17 cellular contexts compared by ENCODE assay signal in the genomic region with DNA sequence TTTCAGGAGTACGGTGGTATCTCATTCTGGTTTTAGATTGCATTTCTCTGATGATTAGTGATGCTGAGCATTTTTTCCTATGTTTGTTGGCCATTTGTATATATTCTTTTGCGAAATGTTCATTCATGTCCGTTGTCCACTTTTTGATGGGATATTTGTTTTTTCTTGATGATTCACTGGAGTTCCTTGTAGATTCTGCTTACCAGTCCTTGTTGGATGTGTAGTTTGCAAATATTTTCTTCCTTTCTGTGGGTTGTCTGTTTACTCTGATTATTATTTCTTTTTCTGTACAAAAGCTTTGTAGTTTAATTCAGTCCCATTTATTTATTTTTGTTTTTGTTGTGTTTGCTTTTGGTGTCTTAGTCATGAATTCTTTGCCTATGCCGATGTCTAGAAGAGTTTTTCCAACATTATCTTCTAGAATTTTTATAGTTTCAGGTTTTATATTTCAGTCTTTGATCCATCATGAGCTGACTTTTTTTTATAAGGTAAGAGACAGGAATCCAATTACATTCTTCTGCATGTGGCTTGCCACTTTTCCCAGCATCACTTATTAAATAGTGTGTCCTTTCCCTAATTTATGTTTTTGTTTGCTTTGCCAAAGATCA.
DNase-seq lines count a peak whose midpoint lies in the region; ATAC-seq, FAIRE-seq and TF ChIP-seq lines count a peak whose summit lies in the region.
"Had no signal": no experiment of that assay in that cellular context is flagged by ENCODE, and none has a peak within 500 bp of the region (broad histone marks: within the 10 kb centered on the region; RNA-seq: fewer than 3 reads in every experiment).

No MANE protein-coding gene starts in this region.

- H3K9ac ChIP-seq in HepG2 (ENCODE audit: insufficient read depth, low read depth, low read length), result no peak overlapping the region
- no peak overlapping the region for H3K9ac ChIP-seq in mesenchymal stem cell (ENCODE audit: low read length)
- H3K9ac ChIP-seq: BLaER1 had no signal

- no peak overlapping the region for H2AFZ ChIP-seq in HepG2 (ENCODE audit: low read length)
- no peak overlapping the region for H2AFZ ChIP-seq in mesenchymal stem cell (ENCODE audit: low read depth, low read length)

- DNase-seq in HepG2 (ENCODE audit: low spot score) (peak; percentile 8), right lobe of liver (no peak), LHCN-M2 (ENCODE audit: low read depth) (peak; percentile 19), choroid plexus epithelial cell (ENCODE audit: low read depth) (peak; percentile 4), mesenchymal stem cell (peak; percentile 19), ureter (ENCODE audit: low spot score) (no peak), superior temporal gyrus (ENCODE audit: extremely low spot score) (no peak)
- DNase-seq: AML-193; Calu3; CD4-positive, CD25-positive, alpha-beta regulatory T cell; DMS 273 treated with DMSO at 0.1 percent for 48 hours; DMS79 treated with DMSO at 0.1 percent for 48 hours; GF-D8 had no signal

- no peak overlapping the region for H2BK12ac ChIP-seq in mesenchymal stem cell (ENCODE audit: low read length in 2 of 2)

- no peak overlapping the region for H3K23ac ChIP-seq in mesenchymal stem cell (ENCODE audit: low read length in 2 of 2)

- H3K4me1 ChIP-seq in HepG2 (ENCODE audit: insufficient read depth, low read length) (0 out of 2 replicates have a peak, but pooled peaks cover 8% of the 10 kb centered on the region), right lobe of liver (no peaks in the 10 kb centered on the region), mesenchymal stem cell (ENCODE audit: control insufficient read depth, insufficient read depth, low read depth, low read length) (no peaks in the 10 kb centered on the region)
- H3K4me1 ChIP-seq: BLaER1 had no signal

- TF ChIP-seq POLR2A in HepG2 (IDR thresholded peaks at IDR 0.05; ENCODE audit: insufficient read depth in 1 of 2, low read depth in 2 of 2, low read length in 2 of 2), result no peak
- TF ChIP-seq POLR2A in right lobe of liver (IDR thresholded peaks at IDR 0.05), result no peak

- no peak overlapping the region for H3K18ac ChIP-seq in mesenchymal stem cell (ENCODE audit: low read depth in 1 of 2, low read length in 2 of 2)

- FAIRE-seq in HepG2 (lab: Jason Lieb, UNC), result no peak

- WGBS in HepG2 (ENCODE audit: low lambda C conversion rate), result 44% methylated on average over 4 of the region's 4 CpGs
- 88% methylated on average over 4 of the region's 4 CpGs for WGBS in right lobe of liver (ENCODE audit: insufficient coverage, low coverage, low lambda C conversion rate, missing lambda C conversion rate)
- WGBS in mesenchymal stem cell, result 42% methylated on average over 3 of the region's 4 CpGs

- H2BK15ac ChIP-seq in mesenchymal stem cell (ENCODE audit: low read depth, poor library complexity, severe bottlenecking), result no peak overlapping the region

- H3K9me3 ChIP-seq in HepG2 (ENCODE audit: low read length) (no peaks in the 10 kb centered on the region), right lobe of liver (no peaks in the 10 kb centered on the region), mesenchymal stem cell (ENCODE audit: control insufficient read depth, low read length) (no peaks in the 10 kb centered on the region)
- H3K9me3 ChIP-seq: BLaER1 had no signal

- H3K4me2 ChIP-seq in HepG2 (ENCODE audit: low read depth, low read length), result no peak overlapping the region
- H3K4me2 ChIP-seq in mesenchymal stem cell (ENCODE audit: low read length, poor library complexity, severe bottlenecking), result no peak overlapping the region
- H3K4me2 ChIP-seq: BLaER1 had no signal

- TF ChIP-seq CTCF in HepG2 (CRISPR knock-in tag; IDR thresholded peaks at IDR 0.05), result no peak
- TF ChIP-seq CTCF in right lobe of liver (IDR thresholded peaks at IDR 0.05), result no peak
- no peak for TF ChIP-seq CTCF in choroid plexus epithelial cell (conservative IDR thresholded peaks at IDR 0.05; ENCODE audit: low read depth, low read length)

- H3K14ac ChIP-seq in mesenchymal stem cell (ENCODE audit: low read length in 2 of 2), result no peak overlapping the region

- CTCF ChIA-PET in HepG2 (lab: Yijun Ruan, JAX; ENCODE audit: low intra/inter-chr PET ratio, low total read pairs), result no interaction called here

- no peak overlapping the region for H2AK5ac ChIP-seq in mesenchymal stem cell (ENCODE audit: low read length, severe bottlenecking)

- H3K27me3 ChIP-seq in HepG2 (ENCODE audit: control insufficient read depth in 1 of 2, insufficient read depth in 2 of 2, low read length in 2 of 2) (no peaks in the 10 kb centered on the region), right lobe of liver (no peaks in the 10 kb centered on the region), mesenchymal stem cell (ENCODE audit: control insufficient read depth in 1 of 2, insufficient read depth in 1 of 2, low read length in 2 of 2) (no peaks in the 10 kb centered on the region)
- H3K27me3 ChIP-seq: BLaER1 had no signal

- H2BK120ac ChIP-seq in mesenchymal stem cell (ENCODE audit: low read depth, low read length), result no peak overlapping the region

- ATAC-seq in HepG2 (no peak), right lobe of liver (no peak), HG02973 (IDR thresholded peaks at IDR 0.05; ENCODE audit: unreplicated experiment) (no peak)
- ATAC-seq: HCT116 had no signal

- H4K91ac ChIP-seq in mesenchymal stem cell (ENCODE audit: low read length), result no peak overlapping the region

- TF ChIP-seq EP300 in HepG2 (IDR thresholded peaks at IDR 0.05; ENCODE audit: low read depth in 2 of 2, low read length in 2 of 2) (peak in 1 of 2 experiments; percentile 54; a peak in 1 of 4 replicates), HepG2 (CRISPR knock-in tag; IDR thresholded peaks at IDR 0.05; ENCODE audit: borderline replicate concordance) (no peak)

- H3K27ac ChIP-seq in HepG2 (ENCODE audit: extremely low read length, insufficient read depth, low read length) (no peak overlapping the region), right lobe of liver (no peak overlapping the region), mesenchymal stem cell (ENCODE audit: low read length, poor library complexity, severe bottlenecking) (no peak overlapping the region)
- H3K27ac ChIP-seq: 22Rv1, BLaER1 had no signal

- no peaks in the 10 kb centered on the region for H3K79me1 ChIP-seq in mesenchymal stem cell (replicated peaks; ENCODE audit: low read length, poor library complexity, severe bottlenecking)

- no peak overlapping the region for H3K4ac ChIP-seq in mesenchymal stem cell (ENCODE audit: low read depth in 1 of 2, low read length in 2 of 2)

- no peaks in the 10 kb centered on the region for H3K79me2 ChIP-seq in HepG2 (ENCODE audit: insufficient read depth, low read length)

- no peaks in the 10 kb centered on the region for H3K36me3 ChIP-seq in HepG2 (replicated peaks in 1 of 2; ENCODE audit: control insufficient read depth in 1 of 2, insufficient read depth in 2 of 2, low read length in 2 of 2)
- H3K36me3 ChIP-seq in right lobe of liver, result no peaks in the 10 kb centered on the region
- no peaks in the 10 kb centered on the region for H3K36me3 ChIP-seq in mesenchymal stem cell (ENCODE audit: control insufficient read depth in 1 of 2, insufficient read depth in 2 of 2, low read depth in 1 of 2, low read length in 2 of 2)
- H3K36me3 ChIP-seq: BLaER1 had no signal

- H4K8ac ChIP-seq in mesenchymal stem cell (ENCODE audit: low read length), result no peak overlapping the region

- TF ChIP-seq RAD21 in HepG2 (CRISPR knock-in tag; IDR thresholded peaks at IDR 0.05), result no peak

- in situ Hi-C loops in HepG2 (cut with HindIII; ENCODE audit: extremely low pct_ligation_motif_present, low pct_unique_long_range_greater_than_20kb), result no loop called here

- intact Hi-C loops in HepG2 (cut with micrococcal nuclease; ENCODE audit: unreplicated experiment), result no loop called here
- intact Hi-C loops in right lobe of liver (cut with DNase I), result no loop called here

- no TSS peak for BruUV-seq in HepG2 (replicated peaks; lab: Mats Ljungman, UMichigan)

- H4K20me1 ChIP-seq in HepG2 (ENCODE audit: insufficient read depth, low read length), result no peaks in the 10 kb centered on the region
- H4K20me1 ChIP-seq: BLaER1 had no signal

- H2BK5ac ChIP-seq in mesenchymal stem cell (ENCODE audit: low read depth, low read length, poor library complexity, severe bottlenecking), result no peak overlapping the region

- no peak overlapping the region for H3K4me3 ChIP-seq in HepG2 (replicated peaks in 1 of 3; ENCODE audit: insufficient read depth in 1 of 3, low read depth in 2 of 3, low read length in 3 of 3)
- no peak overlapping the region for H3K4me3 ChIP-seq in right lobe of liver
- no peak overlapping the region for H3K4me3 ChIP-seq in choroid plexus epithelial cell (ENCODE audit: low read depth, low read length)
- H3K4me3 ChIP-seq in mesenchymal stem cell (ENCODE audit: insufficient read depth in 1 of 2, low read depth in 1 of 2, low read length in 2 of 2), result no peak overlapping the region
- H3K4me3 ChIP-seq: BLaER1 had no signal

- POLR2A ChIA-PET in HepG2 (lab: Yijun Ruan, JAX), result no interaction called here

TF ChIP-seq in HepG2, 621 proteins besides CTCF, POLR2A, EP300 and RAD21 (continues in another document):
- TF ChIP-seq ZSCAN20 (CRISPR knock-in tag; IDR thresholded peaks at IDR 0.05; ENCODE audit: borderline replicate concordance), result no peak
- no peak for TF ChIP-seq RARA (CRISPR knock-in tag; IDR thresholded peaks at IDR 0.05)
- no peak for TF ChIP-seq RNF2 (conservative IDR thresholded peaks at IDR 0.05; ENCODE audit: low read depth)
- TF ChIP-seq, protein P1, sequence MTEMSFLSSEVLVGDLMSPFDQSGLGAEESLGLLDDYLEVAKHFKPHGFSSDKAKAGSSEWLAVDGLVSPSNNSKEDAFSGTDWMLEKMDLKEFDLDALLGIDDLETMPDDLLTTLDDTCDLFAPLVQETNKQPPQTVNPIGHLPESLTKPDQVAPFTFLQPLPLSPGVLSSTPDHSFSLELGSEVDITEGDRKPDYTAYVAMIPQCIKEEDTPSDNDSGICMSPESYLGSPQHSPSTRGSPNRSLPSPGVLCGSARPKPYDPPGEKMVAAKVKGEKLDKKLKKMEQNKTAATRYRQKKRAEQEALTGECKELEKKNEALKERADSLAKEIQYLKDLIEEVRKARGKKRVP (CRISPR knock-in tag; IDR thresholded peaks at IDR 0.05), result no peak
- TF ChIP-seq STAT5B (CRISPR knock-in tag; IDR thresholded peaks at IDR 0.05), result no peak
- no peak for TF ChIP-seq HMGXB4 (CRISPR knock-in tag; IDR thresholded peaks at IDR 0.05; ENCODE audit: borderline replicate concordance in 1 of 2, low read depth in 1 of 2)

Comparison
In these comparisons a context has a peak if more than half of its experiments do, and no peak if none do; other contexts are left out.
1. DNase-seq: peak in HepG2 (single experiment), LHCN-M2 (single experiment), choroid plexus epithelial cell (single experiment) and mesenchymal stem cell (single experiment); none in right lobe of liver (0 of 3), ureter (single experiment) and superior temporal gyrus (single experiment).